ENCODE assay signal across 9 cellular contexts in the genomic region with DNA sequence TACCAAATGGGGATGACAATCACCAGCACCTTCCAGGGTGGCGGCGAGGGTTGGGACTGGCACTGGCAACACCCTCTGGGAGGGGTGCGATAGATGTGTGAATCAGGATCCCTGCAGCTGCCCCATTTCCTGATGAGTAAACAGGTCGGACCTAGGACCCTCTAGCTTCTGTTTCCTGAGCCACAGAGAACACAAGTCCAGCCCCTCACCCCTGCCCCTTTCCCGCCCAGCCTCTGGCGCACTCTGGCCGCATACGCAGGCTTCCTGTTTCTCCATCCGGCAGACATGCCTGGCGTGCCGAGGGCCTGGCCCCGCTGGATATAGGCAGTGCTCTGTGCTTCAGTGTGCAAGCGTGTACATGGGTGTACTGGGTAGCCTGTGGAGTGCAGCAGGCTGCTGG. TPM values are rescaled to one million over a fixed set of nuclear protein-coding genes. Genes with fewer than 3 reads are reported as not detected.
A peak's percentile ranks its signal among the peaks of the same experiment; 100 is the strongest.
DNase-seq lines count a peak whose midpoint lies in the region; ATAC-seq and TF ChIP-seq lines count a peak whose summit lies in the region.
"Had no signal": no experiment of that assay in that cellular context is flagged by ENCODE, and none has a peak within 500 bp of the region (broad histone marks: within the 10 kb centered on the region; RNA-seq: fewer than 3 reads in every experiment).

No MANE protein-coding gene starts in this region.

- H3K4me3 ChIP-seq in breast epithelium (peak overlapping the region in 1 of 3 donors; percentile 40), left lung (no peak overlapping the region), transverse colon (no peak overlapping the region), neural progenitor cell (no peak overlapping the region)

- intact Hi-C loops in activated CD4-positive, alpha-beta T cell treated with anti-CD3 and anti-CD28 coated beads, Interleukin-2, amount 10 ng/mL, durations not matched to agents 24 days and 14 days (cut with micrococcal nuclease) = no loop called here
- intact Hi-C loops in breast epithelium (cut with DNase I; ENCODE audit: low total_unique reads) (no loop called here), left lung (cut with DNase I) (no loop called here), transverse colon (cut with DNase I; ENCODE audit: low total_unique reads) (no loop called here)

- H3K4me1 ChIP-seq in breast epithelium (peaks cover 0 to 14% of the 10 kb centered on the region in 2 donors), left lung (peaks cover 5 to 56% of the 10 kb centered on the region in 2 donors), transverse colon (peaks cover 0 to 15% (median 5%) of the 10 kb centered on the region in 4 donors), neural progenitor cell (peaks cover 14% of the 10 kb centered on the region)

- no peaks in the 10 kb centered on the region for H3K79me2 ChIP-seq in neural progenitor cell (ENCODE audit: low read depth)

- TF ChIP-seq CTCF in breast epithelium (IDR thresholded peaks at IDR 0.05) (no peak), left lung (IDR thresholded peaks at IDR 0.05) (no peak), transverse colon (IDR thresholded peaks at IDR 0.05) (no peak), neural progenitor cell (IDR thresholded peaks at IDR 0.05) (no peak)

- no peak overlapping the region for H3K4me3 Mint-ChIP-seq in activated CD4-positive, alpha-beta T cell treated with anti-CD3 and anti-CD28 coated beads, Interleukin-2, amount 10 ng/mL, durations not matched to agents 24 days and 14 days
- H3K4me3 Mint-ChIP-seq in activated CD4-positive, alpha-beta T cell treated with anti-CD3 and anti-CD28 coated beads, Interleukin-2, amount 10 ng/mL, durations not matched to agents 7 days and 5 days = no peak overlapping the region
- H3K4me3 Mint-ChIP-seq in neural progenitor cell = no peak overlapping the region

- H3K9me3 ChIP-seq in breast epithelium (no peaks in the 10 kb centered on the region), left lung (no peaks in the 10 kb centered on the region), transverse colon (no peaks in the 10 kb centered on the region), neural progenitor cell (ENCODE audit: low read depth) (no peaks in the 10 kb centered on the region)

- H4K20me1 ChIP-seq in neural progenitor cell (ENCODE audit: low read depth) = peaks cover 2% of the 10 kb centered on the region

- peak overlapping the region; percentile 57 for H3K27ac Mint-ChIP-seq in activated CD4-positive, alpha-beta T cell treated with anti-CD3 and anti-CD28 coated beads, Interleukin-2, amount 10 ng/mL, durations not matched to agents 24 days and 14 days
- H3K27ac Mint-ChIP-seq in activated CD4-positive, alpha-beta T cell treated with anti-CD3 and anti-CD28 coated beads, Interleukin-2, amount 10 ng/mL, durations not matched to agents 7 days and 5 days = no peak overlapping the region
- no peak overlapping the region for H3K27ac Mint-ChIP-seq in neural progenitor cell

- H3K36me3 Mint-ChIP-seq in activated CD4-positive, alpha-beta T cell treated with anti-CD3 and anti-CD28 coated beads, Interleukin-2, amount 10 ng/mL, durations not matched to agents 24 days and 14 days (ENCODE audit: low read depth) = no peaks in the 10 kb centered on the region
- H3K36me3 Mint-ChIP-seq in activated CD4-positive, alpha-beta T cell treated with anti-CD3 and anti-CD28 coated beads, Interleukin-2, amount 10 ng/mL, durations not matched to agents 7 days and 5 days (ENCODE audit: low read depth) = no peaks in the 10 kb centered on the region
- no peaks in the 10 kb centered on the region for H3K36me3 Mint-ChIP-seq in neural progenitor cell

- no peak for TF ChIP-seq POLR2A in breast epithelium (IDR thresholded peaks at IDR 0.05)
- no peak for TF ChIP-seq POLR2A in transverse colon (IDR thresholded peaks at IDR 0.05)

- no peaks in the 10 kb centered on the region for H3K9me3 Mint-ChIP-seq in activated CD4-positive, alpha-beta T cell treated with anti-CD3 and anti-CD28 coated beads, Interleukin-2, amount 10 ng/mL, durations not matched to agents 24 days and 14 days
- no peaks in the 10 kb centered on the region for H3K9me3 Mint-ChIP-seq in activated CD4-positive, alpha-beta T cell treated with anti-CD3 and anti-CD28 coated beads, Interleukin-2, amount 10 ng/mL, durations not matched to agents 7 days and 5 days
- H3K9me3 Mint-ChIP-seq in neural progenitor cell = no peaks in the 10 kb centered on the region

- peak; percentile 73 for DNase-seq in activated CD4-positive, alpha-beta T cell treated with anti-CD3 and anti-CD28 coated beads, Interleukin-2, amount 10 ng/mL, durations not matched to agents 24 days and 14 days
- DNase-seq in activated CD4-positive, alpha-beta T cell treated with anti-CD3 and anti-CD28 coated beads, Interleukin-2, amount 10 ng/mL, durations not matched to agents 7 days and 5 days = no peak
- no peak for DNase-seq in breast epithelium (ENCODE audit: low spot score in 2 of 2)
- peak; percentile 52 to 81 for DNase-seq in left lung
- no peak for DNase-seq in transverse colon
- no peak for DNase-seq in putamen (ENCODE audit: low spot score)
- DNase-seq in neural progenitor cell (ENCODE audit: low spot score) = no peak
- no peak for DNase-seq in NCI-H510A (lab: John Stamatoyannopoulos, UW)

- H2AFZ ChIP-seq in neural progenitor cell (replicated peaks) = no peak overlapping the region

- ATAC-seq in left lung = peak; percentile 35

- CTCF ChIA-PET in activated CD4-positive, alpha-beta T cell treated with anti-CD3 and anti-CD28 coated beads, Interleukin-2, amount 10 ng/mL, durations not matched to agents 7 days and 5 days (lab: Charles Lee) = interaction anchor here (1.2 to 2.1 kb wide), 4 partner anchors 13 to 36 kb away, joined by 3 to 10 read pairs (median 4); no protein-coding TSS in a partner anchor

- peaks cover 34% of the 10 kb centered on the region for H3K27me3 Mint-ChIP-seq in activated CD4-positive, alpha-beta T cell treated with anti-CD3 and anti-CD28 coated beads, Interleukin-2, amount 10 ng/mL, durations not matched to agents 24 days and 14 days
- peaks cover 27% of the 10 kb centered on the region for H3K27me3 Mint-ChIP-seq in activated CD4-positive, alpha-beta T cell treated with anti-CD3 and anti-CD28 coated beads, Interleukin-2, amount 10 ng/mL, durations not matched to agents 7 days and 5 days
- H3K27me3 Mint-ChIP-seq in neural progenitor cell (ENCODE audit: insufficient read depth, low read depth) = peaks cover 14% of the 10 kb centered on the region

- POLR2A ChIA-PET in activated CD4-positive, alpha-beta T cell treated with anti-CD3 and anti-CD28 coated beads, Interleukin-2, amount 10 ng/mL, durations not matched to agents 7 days and 5 days (lab: Charles Lee) = no interaction called here

- in situ Hi-C loops in transverse colon (cut with MboI; ENCODE audit: low pct_ligation_motif_present in 1 of 4, low pct_unique_long_range_greater_than_20kb in 1 of 4, low sequenced_read_pairs in 3 of 4) = no loop called here

- H3K9ac ChIP-seq in neural progenitor cell = no peak overlapping the region

- H3F3A ChIP-seq in neural progenitor cell (ENCODE audit: low read depth) = peaks cover 8% of the 10 kb centered on the region

- H3K27ac ChIP-seq in breast epithelium = peak overlapping the region; percentile 68 to 97
- H3K27ac ChIP-seq in left lung = peak overlapping the region; percentile 53 to 62
- H3K27ac ChIP-seq in transverse colon = peak overlapping the region; percentile 24 to 69 (median 41)
- H3K27ac ChIP-seq in neural progenitor cell = no peak overlapping the region
- H3K27ac ChIP-seq: 22Rv1 had no signal

- H3K4me1 Mint-ChIP-seq in activated CD4-positive, alpha-beta T cell treated with anti-CD3 and anti-CD28 coated beads, Interleukin-2, amount 10 ng/mL, durations not matched to agents 24 days and 14 days = peaks cover 9% of the 10 kb centered on the region
- peaks cover 18% of the 10 kb centered on the region for H3K4me1 Mint-ChIP-seq in activated CD4-positive, alpha-beta T cell treated with anti-CD3 and anti-CD28 coated beads, Interleukin-2, amount 10 ng/mL, durations not matched to agents 7 days and 5 days
- peaks cover 45% of the 10 kb centered on the region for H3K4me1 Mint-ChIP-seq in neural progenitor cell

- no peak overlapping the region for H3K4me2 ChIP-seq in neural progenitor cell

- peaks cover 0 to 9% of the 10 kb centered on the region in 2 donors for H3K27me3 ChIP-seq in breast epithelium
- H3K27me3 ChIP-seq in left lung = peaks cover 5 to 23% of the 10 kb centered on the region in 2 donors
- H3K27me3 ChIP-seq in transverse colon = peaks cover 26% of the 10 kb centered on the region
- peaks cover 40% of the 10 kb centered on the region for H3K27me3 ChIP-seq in neural progenitor cell

- 18% methylated on average over 13 of the region's 13 CpGs; no CpG with 5 or more reads in 1 of the 2 donors for WGBS in transverse colon (ENCODE audit: low coverage in 1 of 2), 2 donors

- TF ChIP-seq EP300 in transverse colon (IDR thresholded peaks at IDR 0.05; ENCODE audit: low read depth) = no peak

- H3K36me3 ChIP-seq in breast epithelium (no peaks in the 10 kb centered on the region), left lung (no peaks in the 10 kb centered on the region), transverse colon (no peaks in the 10 kb centered on the region), neural progenitor cell (no peaks in the 10 kb centered on the region)

RNA-seq across cellular contexts. Expression of a gene that starts 4.6 kb away (rescaled TPM):
- 0.09 and 0.21 TPM in 2 replicates for total RNA-seq in activated CD4-positive, alpha-beta T cell treated with anti-CD3 and anti-CD28 coated beads, Interleukin-2, amount 10 ng/mL, durations not matched to agents 24 days and 14 days
- under 1 TPM; 0.07 to 0.15 TPM for total RNA-seq in activated CD4-positive, alpha-beta T cell treated with anti-CD3 and anti-CD28 coated beads, Interleukin-2, amount 10 ng/mL, durations not matched to agents 7 days and 5 days
- total RNA-seq in breast epithelium (10 to 100 TPM in 1 of 3 donors, 1 to 10 TPM in 2; 4.0 to 15.1 (median 6.2) TPM), left lung (10 to 100 TPM; 10.6 to 12.3 TPM), transverse colon (1 to 10 TPM; 1.8 to 5.6 (median 3.7) TPM), neural progenitor cell (ENCODE audit: low replicate concordance) (0.06 TPM in 1 of 2 replicates, not detected in the other)

RNA-seq across cellular contexts. Expression of a gene that starts 22.3 kb away (rescaled TPM):
- total RNA-seq in activated CD4-positive, alpha-beta T cell treated with anti-CD3 and anti-CD28 coated beads, Interleukin-2, amount 10 ng/mL, durations not matched to agents 24 days and 14 days = not detected in 2 replicates
- not detected for total RNA-seq in activated CD4-positive, alpha-beta T cell treated with anti-CD3 and anti-CD28 coated beads, Interleukin-2, amount 10 ng/mL, durations not matched to agents 7 days and 5 days
- total RNA-seq in breast epithelium (not detected), left lung (1 to 10 TPM in 1 of 2 donors, under 1 TPM in 1; 0.38 to 3.5 TPM), transverse colon (1 to 10 TPM in 1 of 4 donors, not detected in 3; 1.2 TPM), neural progenitor cell (ENCODE audit: low replicate concordance) (not detected in 2 replicates)

RNA-seq across cellular contexts. Expression of a gene that starts 37.5 kb away (rescaled TPM):
- total RNA-seq in activated CD4-positive, alpha-beta T cell treated with anti-CD3 and anti-CD28 coated beads, Interleukin-2, amount 10 ng/mL, durations not matched to agents 24 days and 14 days = 54.3 and 61.2 TPM in 2 replicates
- 1 to 10 TPM; 1.9 to 2.0 TPM for total RNA-seq in activated CD4-positive, alpha-beta T cell treated with anti-CD3 and anti-CD28 coated beads, Interleukin-2, amount 10 ng/mL, durations not matched to agents 7 days and 5 days
- 1 to 10 TPM in 1 of 3 donors, under 1 TPM in 2; 0.16 to 4.9 (median 0.73) TPM for total RNA-seq in breast epithelium
- total RNA-seq in left lung = under 1 TPM; 0.47 to 0.97 TPM
- 1 to 10 TPM in 1 of 4 donors, under 1 TPM in 2, not detected in 1; 0.20 to 2.6 (median 0.64) TPM for total RNA-seq in transverse colon
- total RNA-seq in neural progenitor cell (ENCODE audit: low replicate concordance) = 0.15 TPM in 1 of 2 replicates, not detected in the other

RNA-seq across cellular contexts. Expression of a gene that starts 39.2 kb away (rescaled TPM):
- 0.68 and 0.71 TPM in 2 replicates for total RNA-seq in activated CD4-positive, alpha-beta T cell treated with anti-CD3 and anti-CD28 coated beads, Interleukin-2, amount 10 ng/mL, durations not matched to agents 24 days and 14 days
- total RNA-seq in activated CD4-positive, alpha-beta T cell treated with anti-CD3 and anti-CD28 coated beads, Interleukin-2, amount 10 ng/mL, durations not matched to agents 7 days and 5 days = under 1 TPM in 1 of 2 experiments, not detected in 1; 0.05 TPM
- under 1 TPM in 2 of 3 donors, not detected in 1; 0.15 to 0.33 TPM for total RNA-seq in breast epithelium
- not detected for total RNA-seq in left lung
- total RNA-seq in transverse colon = not detected
- total RNA-seq in neural progenitor cell (ENCODE audit: low replicate concordance) = not detected in 2 replicates

Comparison
In these comparisons a context has a peak if more than half of its experiments do, and no peak if none do; other contexts are left out.
1. DNase-seq: peak in activated CD4-positive, alpha-beta T cell treated with anti-CD3 and anti-CD28 coated beads, Interleukin-2, amount 10 ng/mL, durations not matched to agents 24 days and 14 days (single experiment) and left lung (2 of 2); none in activated CD4-positive, alpha-beta T cell treated with anti-CD3 and anti-CD28 coated beads, Interleukin-2, amount 10 ng/mL, durations not matched to agents 7 days and 5 days (single experiment), breast epithelium (0 of 2), transverse colon (single experiment), putamen (single experiment), neural progenitor cell (single experiment) and NCI-H510A (single experiment).